Comparison of ENCODE assay signal across 9 cellular contexts in the genomic region with DNA sequence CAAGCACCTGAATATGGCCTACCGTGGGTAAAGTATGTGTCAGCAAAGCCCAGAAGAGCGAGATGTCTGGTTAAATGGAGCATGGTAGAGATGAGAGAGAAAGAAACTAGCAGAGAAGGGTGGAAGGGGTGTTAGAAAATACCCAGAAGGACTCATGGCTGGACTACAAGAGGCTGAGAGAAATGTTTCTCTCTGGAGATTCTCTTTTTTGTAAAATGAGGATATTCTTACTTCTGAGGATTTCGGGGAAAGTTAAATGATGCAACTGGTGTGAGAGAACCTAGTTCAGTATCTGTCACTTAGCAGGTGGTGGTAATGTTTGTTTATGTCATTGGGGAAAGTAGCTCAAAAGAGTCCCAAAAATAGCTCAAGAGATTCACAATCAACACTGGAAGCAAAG.
"Had no signal": no experiment of that assay in that cellular context is flagged by ENCODE, and none has a peak within 500 bp of the region (broad histone marks: within the 10 kb centered on the region; RNA-seq: fewer than 3 reads in every experiment).

No MANE protein-coding gene starts in this region.

- ATAC-seq: activated naive CD4-positive, alpha-beta T cell treated with anti-CD3 and anti-CD28 coated beads, Interleukin-2, amount 50 U/mL, for 72 hours; body of pancreas; pancreas had no signal

- DNase-seq: activated effector memory CD4-positive, alpha-beta T cell treated with anti-CD3 and anti-CD28 coated beads, Interleukin-2, amount 50 U/mL, for 16 hours; activated T-cell treated with anti-CD3 and anti-CD28 coated beads, Interleukin-2, amount 50 U/mL, for 24 hours; amniotic stem cell; body of pancreas; central memory CD4-positive, alpha-beta T cell; pancreas; stimulated activated CD4-positive, alpha-beta T cell treated with anti-CD3 and anti-CD28 coated beads, Interleukin-4, amount 100 ng/mL, for 24 hours; transverse colon had no signal
